In the genomic region with DNA sequence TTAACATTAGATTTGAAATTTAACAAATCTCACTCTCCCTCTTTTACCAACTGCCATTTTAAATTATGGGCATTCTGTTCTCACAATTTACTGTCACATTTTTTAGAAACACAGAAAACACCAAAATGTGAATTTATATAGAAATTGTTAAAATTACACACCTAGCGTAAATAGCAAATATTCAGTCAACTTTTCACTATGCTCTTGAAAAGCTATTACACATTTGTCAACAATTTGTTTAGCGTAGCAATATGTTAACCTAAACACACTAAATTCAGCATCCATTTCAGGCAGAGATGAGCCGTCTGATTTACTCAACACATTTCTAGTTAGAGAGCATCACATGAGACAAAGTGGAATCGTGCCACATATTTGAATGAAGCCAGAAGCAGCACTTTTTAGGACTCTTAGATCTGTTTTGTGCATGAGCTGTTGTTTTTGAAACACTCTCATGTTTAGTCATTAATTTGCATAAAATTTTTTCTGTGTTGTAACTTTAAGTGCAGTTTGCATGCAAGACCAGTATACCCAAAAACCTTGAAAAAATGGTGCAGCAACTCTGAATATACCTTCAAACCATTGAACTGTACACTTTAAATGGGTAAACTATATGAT, we compare ENCODE assay signal across 11 cellular contexts. TPM values are rescaled to one million over a fixed set of nuclear protein-coding genes. Genes with fewer than 3 reads are reported as not detected.
DNase-seq lines count a peak whose midpoint lies in the region; ATAC-seq, FAIRE-seq and TF ChIP-seq lines count a peak whose summit lies in the region.
"Had no signal": no experiment of that assay in that cellular context is flagged by ENCODE, and none has a peak within 500 bp of the region (broad histone marks: within the 10 kb centered on the region; RNA-seq: fewer than 3 reads in every experiment).

No MANE protein-coding gene starts in this region.

- 97% methylated on average over 4 of the region's 4 CpGs for WGBS in HepG2 (ENCODE audit: low lambda C conversion rate)
- 83% methylated on average over 4 of the region's 4 CpGs for WGBS in right lobe of liver (ENCODE audit: insufficient coverage, low coverage, low lambda C conversion rate, missing lambda C conversion rate)

- no peak overlapping the region for H3K27ac ChIP-seq in HepG2 (ENCODE audit: extremely low read length, insufficient read depth, low read length)
- no peak overlapping the region for H3K27ac ChIP-seq in right lobe of liver
- H3K27ac ChIP-seq: vagina had no signal

- TF ChIP-seq EP300 in HepG2 (IDR thresholded peaks at IDR 0.05; ENCODE audit: low read depth in 2 of 2, low read length in 2 of 2) (no peak), HepG2 (CRISPR knock-in tag; IDR thresholded peaks at IDR 0.05; ENCODE audit: borderline replicate concordance) (no peak)

- BruUV-seq in HepG2 (replicated peaks; lab: Mats Ljungman, UMichigan), result no TSS peak

- H3K27me3 ChIP-seq in HepG2 (ENCODE audit: control insufficient read depth in 1 of 2, insufficient read depth in 2 of 2, low read length in 2 of 2) (no peaks in the 10 kb centered on the region), right lobe of liver (no peaks in the 10 kb centered on the region)
- H3K27me3 ChIP-seq: vagina had no signal

- TF ChIP-seq CTCF in HepG2 (CRISPR knock-in tag; IDR thresholded peaks at IDR 0.05), result no peak
- no peak for TF ChIP-seq CTCF in right lobe of liver (IDR thresholded peaks at IDR 0.05)

- DNase-seq in HepG2 (ENCODE audit: low spot score), result no peak
- DNase-seq in right lobe of liver, result no peak
- DNase-seq in superior temporal gyrus (ENCODE audit: extremely low spot score), result peak; percentile 23
- no peak for DNase-seq in sciatic nerve (ENCODE audit: low spot score)
- no peak for DNase-seq in Right ventricle myocardium inferior (ENCODE audit: missing footprints)
- DNase-seq in NCI-H510A treated with DMSO at 0.1 percent for 48 hours (lab: John Stamatoyannopoulos, UW), result no peak
- DNase-seq: activated gamma-delta T cell, NCI-H748 treated with DMSO at 0.1 percent for 48 hours had no signal

- ATAC-seq in HepG2 (no peak), right lobe of liver (no peak), GM21619 (IDR thresholded peaks at IDR 0.05; ENCODE audit: unreplicated experiment) (peak; percentile 81), HG03159 (IDR thresholded peaks at IDR 0.05; ENCODE audit: unreplicated experiment) (peak; percentile 73), sciatic nerve (no peak), Right ventricle myocardium inferior (no peak)

- no peak for TF ChIP-seq POLR2A in HepG2 (IDR thresholded peaks at IDR 0.05; ENCODE audit: insufficient read depth in 1 of 2, low read depth in 2 of 2, low read length in 2 of 2)
- no peak for TF ChIP-seq POLR2A in right lobe of liver (IDR thresholded peaks at IDR 0.05)

- no peak overlapping the region for H3K4me2 ChIP-seq in HepG2 (ENCODE audit: low read depth, low read length)

- 0 out of 2 replicates have a peak, but pooled peaks cover 3% of the 10 kb centered on the region for H4K20me1 ChIP-seq in HepG2 (ENCODE audit: insufficient read depth, low read length)

- POLR2A ChIA-PET in HepG2 (lab: Yijun Ruan, JAX), result no interaction called here

- no peak overlapping the region for H3K4me3 ChIP-seq in HepG2 (replicated peaks in 1 of 3; ENCODE audit: insufficient read depth in 1 of 3, low read depth in 2 of 3, low read length in 3 of 3)
- H3K4me3 ChIP-seq in right lobe of liver, result no peak overlapping the region
- H3K4me3 ChIP-seq: vagina had no signal

- no peak overlapping the region for H2AFZ ChIP-seq in HepG2 (ENCODE audit: low read length)

- in situ Hi-C loops in HepG2 (cut with HindIII; ENCODE audit: extremely low pct_ligation_motif_present, low pct_unique_long_range_greater_than_20kb), result no loop called here

- no peak overlapping the region for H3K9ac ChIP-seq in HepG2 (ENCODE audit: insufficient read depth, low read depth, low read length)

- no peak for FAIRE-seq in HepG2 (lab: Jason Lieb, UNC)

- intact Hi-C loops in HepG2 (cut with micrococcal nuclease; ENCODE audit: unreplicated experiment) (no loop called here), right lobe of liver (cut with DNase I) (no loop called here), sciatic nerve (cut with DNase I) (no loop called here), Right ventricle myocardium inferior (cut with DNase I) (no loop called here)

- CTCF ChIA-PET in HepG2 (lab: Yijun Ruan, JAX; ENCODE audit: low intra/inter-chr PET ratio, low total read pairs), result no interaction called here

- no peak for TF ChIP-seq RAD21 in HepG2 (CRISPR knock-in tag; IDR thresholded peaks at IDR 0.05)

- H3K36me3 ChIP-seq in HepG2 (replicated peaks in 1 of 2; ENCODE audit: control insufficient read depth in 1 of 2, insufficient read depth in 2 of 2, low read length in 2 of 2) (0 out of 5 replicates have a peak, but pooled peaks cover 0 to 3% of the 10 kb centered on the region in 2 experiments), right lobe of liver (no peaks in the 10 kb centered on the region)
- H3K36me3 ChIP-seq: vagina had no signal

- H3K9me3 ChIP-seq in HepG2 (ENCODE audit: low read length) (no peaks in the 10 kb centered on the region), right lobe of liver (no peaks in the 10 kb centered on the region)
- H3K9me3 ChIP-seq: vagina had no signal

- H3K79me2 ChIP-seq in HepG2 (ENCODE audit: insufficient read depth, low read length), result peaks cover 32% of the 10 kb centered on the region

- H3K4me1 ChIP-seq in HepG2 (ENCODE audit: insufficient read depth, low read length) (peaks cover 61% of the 10 kb centered on the region), right lobe of liver (peaks cover 0 to 31% (median 5%) of the 10 kb centered on the region in 4 donors)

TF ChIP-seq in HepG2, 621 proteins besides CTCF, POLR2A, EP300 and RAD21:
- TF ChIP-seq, protein P1, sequence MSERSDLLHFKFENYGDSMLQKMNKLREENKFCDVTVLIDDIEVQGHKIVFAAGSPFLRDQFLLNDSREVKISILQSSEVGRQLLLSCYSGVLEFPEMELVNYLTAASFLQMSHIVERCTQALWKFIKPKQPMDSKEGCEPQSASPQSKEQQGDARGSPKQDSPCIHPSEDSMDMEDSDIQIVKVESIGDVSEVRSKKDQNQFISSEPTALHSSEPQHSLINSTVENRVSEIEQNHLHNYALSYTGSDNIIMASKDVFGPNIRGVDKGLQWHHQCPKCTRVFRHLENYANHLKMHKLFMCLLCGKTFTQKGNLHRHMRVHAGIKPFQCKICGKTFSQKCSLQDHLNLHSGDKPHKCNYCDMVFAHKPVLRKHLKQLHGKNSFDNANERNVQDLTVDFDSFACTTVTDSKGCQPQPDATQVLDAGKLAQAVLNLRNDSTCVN (CRISPR knock-in tag; IDR thresholded peaks at IDR 0.05; ENCODE audit: borderline replicate concordance), result no peak
- TF ChIP-seq ZNF839 (CRISPR knock-in tag; IDR thresholded peaks at IDR 0.05; ENCODE audit: borderline replicate concordance) (no peak), ZNF569 (CRISPR knock-in tag; IDR thresholded peaks at IDR 0.05; ENCODE audit: borderline replicate concordance) (no peak), ZNF816 (CRISPR knock-in tag; IDR thresholded peaks at IDR 0.05; ENCODE audit: borderline replicate concordance) (no peak), CREB1 (IDR thresholded peaks at IDR 0.05) (no peak), CREB1 (CRISPR knock-in tag; IDR thresholded peaks at IDR 0.05) (peak; percentile 26; the same call in 1 of the 2 replicates)

RNA-seq across cellular contexts. Expression of a gene that starts 8.2 kb away (rescaled TPM):
- total RNA-seq in HepG2 (2016; rRNA removed; fragmentation: Illumina TruSeq; extraction: Trizol) (18.5 and 21.6 TPM in 2 replicates), right lobe of liver (1 to 10 TPM; 2.4 to 5.5 (median 3.8) TPM), sciatic nerve (18.8 TPM), Right ventricle myocardium inferior (2.7 TPM)
- 3.0 and 3.8 TPM in 2 replicates for total RNA-seq in HepG2 (2016; cell fraction: cytosol; rRNA removed; fragmentation: Illumina TruSeq; extraction: Trizol; ENCODE audit: low read depth)
- 16.3 and 24.1 TPM in 2 replicates for total RNA-seq in HepG2 (2016; cell fraction: insoluble cytoplasmic fraction; rRNA removed; fragmentation: Illumina TruSeq; extraction: Trizol)
- total RNA-seq in HepG2 (2016; cell fraction: membrane; rRNA removed; fragmentation: Illumina TruSeq; extraction: Trizol), result 6.2 and 7.0 TPM in 2 replicates
- total RNA-seq in HepG2 (2016; cell fraction: nucleus; rRNA removed; fragmentation: Illumina TruSeq; extraction: Trizol), result 45.3 and 49.4 TPM in 2 replicates
- polyA plus RNA-seq in HepG2 (2011; rRNA removed), result 31.8 and 38.3 TPM in 2 replicates
- polyA plus RNA-seq in HepG2 (2011; cell fraction: cytosol; rRNA removed), result 13.5 and 15.6 TPM in 2 replicates
- 66.0 and 79.3 TPM in 2 replicates for polyA plus RNA-seq in HepG2 (2011; cell fraction: nucleus; rRNA removed)
- 26.1 and 41.0 TPM in 2 replicates for polyA plus RNA-seq in HepG2 (2012)
- polyA plus RNA-seq in HepG2 (2016; cell fraction: cytosol; fragmentation: Illumina TruSeq; extraction: Trizol; ENCODE audit: low read depth), result 2.9 TPM in 2 replicates
- 21.5 and 26.4 TPM in 2 replicates for polyA plus RNA-seq in HepG2 (2016; cell fraction: insoluble cytoplasmic fraction; fragmentation: Illumina TruSeq; extraction: Trizol; ENCODE audit: low read depth)
- polyA plus RNA-seq in HepG2 (2016; cell fraction: membrane; fragmentation: Illumina TruSeq; extraction: Trizol; ENCODE audit: low read depth), result 5.4 and 6.1 TPM in 2 replicates
- 65.4 and 67.3 TPM in 2 replicates for polyA plus RNA-seq in HepG2 (2016; cell fraction: nucleus; fragmentation: Illumina TruSeq; extraction: Trizol; ENCODE audit: insufficient read depth, low read depth)
- polyA minus RNA-seq in HepG2 (2011; rRNA and poly(A)+ RNA removed; ENCODE audit: low replicate concordance), result 14.4 and 14.7 TPM in 2 replicates
- 5.5 and 7.4 TPM in 2 replicates for polyA minus RNA-seq in HepG2 (2011; cell fraction: cytosol; rRNA and poly(A)+ RNA removed)
- 107 and 122 TPM in 2 replicates for polyA minus RNA-seq in HepG2 (2011; cell fraction: nucleus; rRNA and poly(A)+ RNA removed)

Comparison
In these comparisons a context has a peak if more than half of its experiments do, and no peak if none do; other contexts are left out.
1. ATAC-seq: peak in GM21619 (single experiment) and HG03159 (single experiment); none in HepG2 (single experiment), right lobe of liver (0 of 4), sciatic nerve (single experiment) and Right ventricle myocardium inferior (single experiment).